In genomic region chr18:57789105-57789504, GRCh38 we compare ENCODE assay signal across 9 cellular contexts. TPM values are rescaled to one million over a fixed set of nuclear protein-coding genes. Genes with fewer than 3 reads are reported as not detected.
DNase-seq lines count a peak whose midpoint lies in the region; ATAC-seq and TF ChIP-seq lines count a peak whose summit lies in the region.
"Had no signal": no experiment of that assay in that cellular context is flagged by ENCODE, and none has a peak within 500 bp of the region (broad histone marks: within the 10 kb centered on the region; RNA-seq: fewer than 3 reads in every experiment).

No MANE protein-coding gene starts in this region.

- H2AK9ac ChIP-seq in IMR-90 (replicated peaks; ENCODE audit: low read depth, low read length, poor library complexity), result no peak overlapping the region

- ATAC-seq in IMR-90 (ENCODE audit: low read depth), result peak; percentile 5
- ATAC-seq in lower lobe of right lung, result no peak
- ATAC-seq in HG03039 (IDR thresholded peaks at IDR 0.05; ENCODE audit: unreplicated experiment), result no peak
- ATAC-seq in HG03108 (IDR thresholded peaks at IDR 0.05; ENCODE audit: unreplicated experiment), result no peak
- ATAC-seq: T-cell had no signal

- H2BK5ac ChIP-seq in IMR-90 (ENCODE audit: low read depth, low read length, poor library complexity, severe bottlenecking), result peak overlapping the region; percentile 95

- H2AFZ ChIP-seq in IMR-90 (replicated peaks; ENCODE audit: low read length, poor library complexity), result no peak overlapping the region

- dilution Hi-C loops in IMR-90 (cut with HindIII; ENCODE audit: low sequenced_read_pairs, unreplicated experiment), result no loop called here

- WGBS in IMR-90 (ENCODE audit: extremely low coverage in 2 of 2, insufficient read length in 1 of 2), 2 experiments, result 0% methylated on average over 1 of the region's 6 CpGs; no CpG with 5 or more reads in 1 of the 2 experiments

- peak overlapping the region; percentile 75 for H3K4me2 ChIP-seq in IMR-90 (ENCODE audit: low read depth, low read length)

- CTCF ChIA-PET in IMR-90 (lab: Yijun Ruan, JAX), result interaction anchor here (0.8 to 1.2 kb wide), 2 partner anchors 80 to 93 kb away, joined by 3 read pairs; no protein-coding TSS in a partner anchor

- H3K4me3 ChIP-seq in IMR-90 (ENCODE audit: insufficient read depth, low read depth, low read length) (peak overlapping the region; percentile 4; the same call in 1 of the 2 replicates), choroid plexus epithelial cell (ENCODE audit: low read depth, low read length) (peak overlapping the region; percentile 33), lower lobe of right lung (no peak overlapping the region), tibial artery (peak overlapping the region in 1 of 2 donors; percentile 19)

- H3K14ac ChIP-seq in IMR-90 (replicated peaks; ENCODE audit: low read depth, low read length), result peak overlapping the region; percentile 94

- H3K9me3 ChIP-seq in IMR-90 (ENCODE audit: control insufficient read depth, insufficient read depth, low read length) (no peaks in the 10 kb centered on the region), lower lobe of right lung (no peaks in the 10 kb centered on the region), tibial artery (no peaks in the 10 kb centered on the region)

- intact Hi-C loops in IMR-90 (cut with micrococcal nuclease) (no loop called here), lower lobe of right lung (cut with DNase I) (no loop called here), tibial artery (cut with DNase I; ENCODE audit: low total_unique reads) (no loop called here)

- H3K9me1 ChIP-seq in IMR-90 (ENCODE audit: insufficient read depth, low read length), result peaks cover 18% of the 10 kb centered on the region

- no TSS peak for BruUV-seq in IMR-90 (replicated peaks; lab: Mats Ljungman, UMichigan)

- H2BK20ac ChIP-seq in IMR-90 (ENCODE audit: low read depth, low read length), result peak overlapping the region; percentile 91

- peak overlapping the region; percentile 70 for H3K23ac ChIP-seq in IMR-90 (ENCODE audit: low read depth, low read length)

- peaks cover 14 to 72% of the 10 kb centered on the region in 2 experiments; a peak in 3 of 4 replicates for H3K79me1 ChIP-seq in IMR-90 (ENCODE audit: low read depth in 1 of 2, low read length in 2 of 2)

- POLR2A ChIA-PET in IMR-90 (lab: Charles Lee; ENCODE audit: unreplicated experiment), result no interaction called here

- TF ChIP-seq POLR2A in IMR-90 (IDR thresholded peaks at IDR 0.05; ENCODE audit: low read depth, low read length), result no peak

- in situ Hi-C loops in IMR-90 (cut with MboI; ENCODE audit: low sequenced_read_pairs), result no loop called here

- H3K36me3 ChIP-seq in IMR-90 (ENCODE audit: control insufficient read depth, insufficient read depth, low read length) (no peaks in the 10 kb centered on the region), lower lobe of right lung (no peaks in the 10 kb centered on the region), tibial artery (no peaks in the 10 kb centered on the region)

- peak overlapping the region; percentile 94; the same call in 2 of the 3 replicates for H2BK15ac ChIP-seq in IMR-90 (ENCODE audit: low read depth, low read length)

- peak overlapping the region; percentile 98; the same call in 1 of the 2 replicates for H2AK5ac ChIP-seq in IMR-90 (ENCODE audit: low read depth, low read length)

- DNase-seq in IMR-90 (peak; percentile 69), choroid plexus epithelial cell (ENCODE audit: low read depth) (peak; percentile 70), lower lobe of right lung (no peak), tibial artery (no peak)
- DNase-seq in activated CD4-positive, alpha-beta T cell treated with anti-CD3 and anti-CD28 coated beads, Interleukin-2, amount 50 U/mL, for 1 hour, result no peak
- no peak for DNase-seq in activated effector memory CD4-positive, alpha-beta T cell treated with anti-CD3 and anti-CD28 coated beads, Interleukin-2, amount 50 U/mL, for 16 hours
- DNase-seq: T-cell had no signal

- peak overlapping the region; percentile 89 for H3K56ac ChIP-seq in IMR-90 (ENCODE audit: extremely low read depth, insufficient read depth, low read length)

- TF ChIP-seq RAD21 in IMR-90 (IDR thresholded peaks at IDR 0.05; ENCODE audit: low read length), result no peak

- peaks cover 48% of the 10 kb centered on the region for H4K20me1 ChIP-seq in IMR-90 (ENCODE audit: insufficient read depth, low read length)

- no peaks in the 10 kb centered on the region for H3K27me3 ChIP-seq in IMR-90 (ENCODE audit: control insufficient read depth, insufficient read depth, low read length)
- H3K27me3 ChIP-seq in lower lobe of right lung (ENCODE audit: low read depth), result no peaks in the 10 kb centered on the region
- no peaks in the 10 kb centered on the region for H3K27me3 ChIP-seq in tibial artery

- peaks cover 32% of the 10 kb centered on the region for H3K4me1 ChIP-seq in IMR-90 (ENCODE audit: control insufficient read depth, insufficient read depth, low read length)
- peaks cover 51% of the 10 kb centered on the region for H3K4me1 ChIP-seq in lower lobe of right lung
- peaks cover 0 to 98% (median 59%) of the 10 kb centered on the region in 4 donors for H3K4me1 ChIP-seq in tibial artery

- peak overlapping the region; percentile 57 for H3K9ac ChIP-seq in IMR-90 (ENCODE audit: low read depth, low read length)

- TF ChIP-seq CTCF in IMR-90 (conservative IDR thresholded peaks at IDR 0.05; ENCODE audit: low read depth, low read length), result no peak
- TF ChIP-seq CTCF in choroid plexus epithelial cell (conservative IDR thresholded peaks at IDR 0.05; ENCODE audit: low read depth, low read length), result no peak
- no peak for TF ChIP-seq CTCF in lower lobe of right lung (IDR thresholded peaks at IDR 0.05)
- TF ChIP-seq CTCF in tibial artery (IDR thresholded peaks at IDR 0.05), result no peak

- peak overlapping the region; percentile 88 for H4K91ac ChIP-seq in IMR-90 (ENCODE audit: insufficient read depth, low read depth, low read length)

- peak overlapping the region; percentile 94 for H2BK120ac ChIP-seq in IMR-90 (ENCODE audit: low read depth, low read length)

- H3K18ac ChIP-seq in IMR-90 (ENCODE audit: low read depth, low read length), result peak overlapping the region; percentile 90

- peak overlapping the region; percentile 68 to 80; a peak in 3 of 4 replicates for H4K8ac ChIP-seq in IMR-90 (ENCODE audit: low read depth in 2 of 2, low read length in 2 of 2)

- peak overlapping the region; percentile 91 for H3K4ac ChIP-seq in IMR-90 (ENCODE audit: low read depth, low read length)

- H3K27ac ChIP-seq in IMR-90 (ENCODE audit: insufficient read depth, low read length) (peak overlapping the region; percentile 88), lower lobe of right lung (peak overlapping the region; percentile 56), tibial artery (peak overlapping the region; percentile 86 to 89)

- H4K5ac ChIP-seq in IMR-90 (ENCODE audit: low read depth, low read length), result peak overlapping the region; percentile 84

TF ChIP-seq in IMR-90, 13 proteins besides CTCF, POLR2A, EP300 and RAD21:
- 0 out of 2 replicates have a peak, but pooled peaks have one; percentile 13 for TF ChIP-seq FOS (IDR thresholded peaks at IDR 0.05; ENCODE audit: low read depth, low read length)
- no peak for TF ChIP-seq MXI1 (IDR thresholded peaks at IDR 0.05; ENCODE audit: borderline replicate concordance, low read depth, low read length)
TF ChIP-seq in IMR-90: peak in this region for 1.

RNA-seq across cellular contexts. Expression of gene ATP8B1, which starts 14.0 kb away (rescaled TPM):
- 136 and 170 TPM in 2 replicates for total RNA-seq in IMR-90 (2012; rRNA removed)
- polyA plus RNA-seq in IMR-90 (2012; rRNA removed), result 57.7 and 64.3 TPM in 2 replicates
- polyA plus RNA-seq in IMR-90 (2012; cell fraction: cytosol; rRNA removed), result 23.4 and 27.5 TPM in 2 replicates
- 31.8 and 116 TPM in 2 replicates for polyA plus RNA-seq in IMR-90 (2012; cell fraction: nucleus; rRNA removed; ENCODE audit: low replicate concordance)
- total RNA-seq in lower lobe of right lung, result 27.2 TPM

Comparison
In these comparisons a context has a peak if more than half of its experiments do, and no peak if none do; other contexts are left out.
1. DNase-seq: peak in IMR-90 (single experiment) and choroid plexus epithelial cell (single experiment); none in lower lobe of right lung (single experiment), tibial artery (0 of 2), activated CD4-positive, alpha-beta T cell treated with anti-CD3 and anti-CD28 coated beads, Interleukin-2, amount 50 U/mL, for 1 hour (single experiment) and activated effector memory CD4-positive, alpha-beta T cell treated with anti-CD3 and anti-CD28 coated beads, Interleukin-2, amount 50 U/mL, for 16 hours (single experiment).
2. Peak in every context shown above with its lines, with median percentiles within 50 percentile points of each other: H3K27ac ChIP-seq.